Comparison of ENCODE assay signal across 9 cellular contexts in the genomic region with DNA sequence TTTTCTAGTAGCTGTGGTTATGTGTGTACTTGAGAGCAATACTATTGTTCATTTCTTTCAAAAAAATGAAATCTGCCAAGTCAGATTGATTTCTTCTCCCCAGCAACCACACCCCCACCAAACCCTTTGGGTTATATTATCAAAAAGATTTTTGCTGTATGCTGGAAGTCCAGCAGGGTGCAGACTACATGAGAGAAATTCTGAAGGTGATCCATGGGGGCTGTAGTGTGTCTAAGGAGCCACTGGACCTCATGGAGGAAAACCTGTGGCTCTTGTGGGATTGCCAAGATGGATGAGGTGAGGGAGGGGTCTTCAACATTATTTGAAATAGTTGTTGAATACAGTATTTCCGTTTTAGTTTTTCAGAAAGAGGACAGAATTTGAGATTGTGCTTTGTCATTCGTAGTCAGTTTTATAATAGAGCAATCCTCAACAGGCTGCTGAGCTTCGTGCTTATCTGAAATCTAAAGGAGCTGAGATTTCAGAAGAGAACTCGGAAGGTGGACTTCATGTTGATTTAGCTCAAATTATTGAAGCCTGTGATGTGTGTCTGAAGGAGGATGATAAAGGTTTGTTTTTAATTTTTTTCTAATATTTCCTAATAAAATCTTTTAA.
DNase-seq lines count a peak whose midpoint lies in the region; ATAC-seq and TF ChIP-seq lines count a peak whose summit lies in the region.
"Had no signal": no experiment of that assay in that cellular context is flagged by ENCODE, and none has a peak within 500 bp of the region (broad histone marks: within the 10 kb centered on the region; RNA-seq: fewer than 3 reads in every experiment).

No MANE protein-coding gene starts in this region.

- H3K4me1 ChIP-seq in RWPE2 (ENCODE audit: insufficient read depth, poor library complexity, severe bottlenecking): peaks cover 4% of the 10 kb centered on the region

- TF ChIP-seq POLR2A in GM18505 (IDR thresholded peaks at IDR 0.05; ENCODE audit: borderline replicate concordance, extremely low read depth, insufficient read depth, insufficient read length): no peak

- no peak for DNase-seq in AG10803 (ENCODE audit: low read depth)
- DNase-seq in RWPE2 (ENCODE audit: low spot score): no peak
- DNase-seq in fibroblast of peridontal ligament (ENCODE audit: extremely low read depth): peak; percentile 16
- DNase-seq in NCI-H1436 (lab: John Stamatoyannopoulos, UW): no peak
- DNase-seq: stimulated activated naive CD4-positive, alpha-beta T cell treated with Interleukin-2 at 50 U/mL for 16 hours had no signal

- no peak overlapping the region for H3K27ac ChIP-seq in RWPE2 (ENCODE audit: poor library complexity, severe bottlenecking)

- TF ChIP-seq CTCF in AG10803 (conservative IDR thresholded peaks at IDR 0.05; ENCODE audit: low read length) (peak; percentile 31), GM12872 (IDR thresholded peaks at IDR 0.05; ENCODE audit: insufficient read depth, low read depth, low read length) (peak; percentile 25; the same call in 1 of the 3 replicates), RWPE2 (IDR thresholded peaks at IDR 0.05; ENCODE audit: poor library complexity, severe bottlenecking) (peak; percentile 35)

- no peaks in the 10 kb centered on the region for H3K9me3 ChIP-seq in RWPE2 (ENCODE audit: severe bottlenecking)

- H3K36me3 ChIP-seq in RWPE2 (ENCODE audit: low read depth): peaks cover 59% of the 10 kb centered on the region

- H3K4me3 ChIP-seq in AG10803 (ENCODE audit: low read length) (no peak overlapping the region), RWPE2 (ENCODE audit: severe bottlenecking) (no peak overlapping the region)

- no peak for ATAC-seq in RWPE2 (ENCODE audit: low read depth)
- ATAC-seq in activated CD4-positive, CD25-positive, alpha-beta regulatory T cell treated with anti-CD3 and anti-CD28 coated beads, Interleukin-2, amount 50 U/mL, for 24 hours: no peak
- no peak for ATAC-seq in GM18520 (IDR thresholded peaks at IDR 0.05; ENCODE audit: unreplicated experiment)
- ATAC-seq in GM18505 (IDR thresholded peaks at IDR 0.05; ENCODE audit: unreplicated experiment): no peak

- no peaks in the 10 kb centered on the region for H3K27me3 ChIP-seq in RWPE2 (ENCODE audit: insufficient read depth, poor library complexity, severe bottlenecking)
